ENCODE assay signal across 8 cellular contexts in genomic region chr17:61412860-61413653, GRCh38. TPM values are rescaled to one million over a fixed set of nuclear protein-coding genes. Genes with fewer than 3 reads are reported as not detected.
DNase-seq lines count a peak whose midpoint lies in the region; ATAC-seq and TF ChIP-seq lines count a peak whose summit lies in the region.

No MANE protein-coding gene starts in this region.

- H4K20me1 ChIP-seq in osteoblast (ENCODE audit: insufficient read depth, low read length): no peaks in the 10 kb centered on the region

- no peak for ATAC-seq in HG03280 (IDR thresholded peaks at IDR 0.05; ENCODE audit: unreplicated experiment)
- ATAC-seq in HG03342 (IDR thresholded peaks at IDR 0.05; ENCODE audit: unreplicated experiment): no peak

- H3K4me3 ChIP-seq in GM08714 (ENCODE audit: low read length) (peak overlapping the region; percentile 54; the same call in 1 of the 2 replicates), NT2/D1 (ENCODE audit: insufficient read length, low read depth) (peak overlapping the region; percentile 73), osteoblast (ENCODE audit: insufficient read depth, low read length) (peak overlapping the region; percentile 84)

- H3K9me3 ChIP-seq in NT2/D1 (ENCODE audit: insufficient read depth, low read length) (peaks cover 39% of the 10 kb centered on the region; the same call in 1 of the 2 replicates), osteoblast (ENCODE audit: low read depth, low read length) (no peaks in the 10 kb centered on the region)

- H3K79me2 ChIP-seq in osteoblast (ENCODE audit: insufficient read depth, low read length): peaks cover 23% of the 10 kb centered on the region

- no peak for TF ChIP-seq CTCF in osteoblast (IDR thresholded peaks at IDR 0.05; ENCODE audit: extremely low read depth, low read depth, low read length)

- H3K4me1 ChIP-seq in NT2/D1 (ENCODE audit: insufficient read depth, insufficient read length) (peaks cover 11% of the 10 kb centered on the region), osteoblast (ENCODE audit: insufficient read depth, low read length) (peaks cover 55% of the 10 kb centered on the region)

- peak overlapping the region; percentile 90 for H3K4me2 ChIP-seq in osteoblast (ENCODE audit: insufficient read depth, low read length)

- H2AFZ ChIP-seq in osteoblast (ENCODE audit: low read length): peak overlapping the region; percentile 78

- no peak for DNase-seq in NT2/D1 (ENCODE audit: low read depth, low spot score)
- DNase-seq in epithelial cell of prostate (ENCODE audit: low read depth, low spot score): no peak
- peak; percentile 90 for DNase-seq in osteoblast (ENCODE audit: insufficient read length, low spot score, missing footprints)
- DNase-seq in H4 (ENCODE audit: low spot score): no peak
- DNase-seq in COLO829 (ENCODE audit: low spot score): no peak

- H3K36me3 ChIP-seq in NT2/D1 (ENCODE audit: insufficient read depth, insufficient read length, low read length) (no peaks in the 10 kb centered on the region), osteoblast (ENCODE audit: insufficient read depth, low read length) (peaks cover 8% of the 10 kb centered on the region)

- peaks cover 42% of the 10 kb centered on the region for H3K27me3 ChIP-seq in NT2/D1 (ENCODE audit: insufficient read depth, insufficient read length)
- no peaks in the 10 kb centered on the region for H3K27me3 ChIP-seq in osteoblast (ENCODE audit: insufficient read depth, low read length)

- H3K27ac ChIP-seq in epithelial cell of prostate (peak overlapping the region; percentile 82), osteoblast (ENCODE audit: low read depth, low read length) (peak overlapping the region; percentile 79)

- peak overlapping the region; percentile 88 for H3K9ac ChIP-seq in NT2/D1 (ENCODE audit: insufficient read length, low read depth)

RNA-seq across cellular contexts. Expression of gene TBX2, which starts 13.4 kb away (rescaled TPM):
- total RNA-seq in osteoblast: 10.3 and 11.6 TPM in 2 replicates
- total RNA-seq in H4 (2014; rRNA removed; shearing (Covaris generic)): 0.95 and 1.5 TPM in 2 replicates

RNA-seq across cellular contexts. Expression of gene TBX4, which starts 39.2 kb away (rescaled TPM):
- 0.59 TPM in 1 of 2 replicates, not detected in the other for total RNA-seq in osteoblast
- not detected in 2 replicates for total RNA-seq in H4 (2014; rRNA removed; shearing (Covaris generic))
